Comparison of ENCODE assay signal across 9 cellular contexts in genomic region chr11:65502274-65502851, GRCh38. TPM values are rescaled to one million over a fixed set of nuclear protein-coding genes. Genes with fewer than 3 reads are reported as not detected.
DNase-seq lines count a peak whose midpoint lies in the region; ATAC-seq and TF ChIP-seq lines count a peak whose summit lies in the region.
"Had no signal": no experiment of that assay in that cellular context is flagged by ENCODE, and none has a peak within 500 bp of the region (broad histone marks: within the 10 kb centered on the region; RNA-seq: fewer than 3 reads in every experiment).

No MANE protein-coding gene starts in this region.

- TF ChIP-seq CTCF in WI38 (IDR thresholded peaks at IDR 0.05; ENCODE audit: low read depth, low read length): no peak
- no peak for TF ChIP-seq CTCF in thoracic aorta (IDR thresholded peaks at IDR 0.05)

- ATAC-seq in thoracic aorta (ENCODE audit: insufficient number of reproducible peaks, low FRiP score, low read depth): no peak
- ATAC-seq in HG02642 (IDR thresholded peaks at IDR 0.05; ENCODE audit: poor library complexity, unreplicated experiment): no peak
- ATAC-seq in GM21723 (IDR thresholded peaks at IDR 0.05; ENCODE audit: unreplicated experiment): no peak

- peak overlapping the region; percentile 100 for H3K9ac ChIP-seq in iPS-20b (ENCODE audit: low read depth, low read length)

- DNase-seq in DMS79 treated with DMSO at 0.1 percent for 48 hours (lab: John Stamatoyannopoulos, UW): peak; percentile 37
- no peak for DNase-seq in DMS79 (lab: John Stamatoyannopoulos, UW)
- DNase-seq in thoracic aorta (ENCODE audit: low spot score): no peak
- DNase-seq in NCI-H748 treated with DMSO at 0.1 percent for 48 hours (lab: John Stamatoyannopoulos, UW): no peak
- DNase-seq: 8988T had no signal

- H3K27me3 ChIP-seq in iPS-20b (ENCODE audit: insufficient read depth, low read length) (no peaks in the 10 kb centered on the region), thoracic aorta (replicated peaks; ENCODE audit: insufficient read depth) (no peaks in the 10 kb centered on the region)

- H3K27ac ChIP-seq in iPS-20b (ENCODE audit: low read length): no peak overlapping the region
- peak overlapping the region; percentile 99 for H3K27ac ChIP-seq in thoracic aorta

- H3K4me3 ChIP-seq in WI38 (ENCODE audit: low read depth, low read length) (peak overlapping the region; percentile 98), iPS-20b (ENCODE audit: low read length) (peak overlapping the region; percentile 96), thoracic aorta (peak overlapping the region; percentile 89)

- H3K9me3 ChIP-seq in iPS-20b (ENCODE audit: insufficient read depth, low read depth, low read length) (no peaks in the 10 kb centered on the region), thoracic aorta (no peaks in the 10 kb centered on the region)

- H3K36me3 ChIP-seq in iPS-20b (ENCODE audit: insufficient read depth, low read depth, low read length) (peaks cover 72% of the 10 kb centered on the region), thoracic aorta (peaks cover 55% of the 10 kb centered on the region)

- H3K4me1 ChIP-seq in iPS-20b (ENCODE audit: insufficient read depth, low read length) (peaks cover 16% of the 10 kb centered on the region; the same call in 1 of the 2 replicates), thoracic aorta (ENCODE audit: control insufficient read depth in 1 of 2, low read depth in 2 of 2) (peaks cover 10 to 30% of the 10 kb centered on the region in 2 donors)

RNA-seq across cellular contexts. Expression of gene MALAT1, which starts 3.5 kb away (rescaled TPM):
- total RNA-seq in thoracic aorta: over 10,000 TPM; 20,776 to 38,952 TPM

RNA-seq across cellular contexts. Expression of gene SCYL1, which starts 22.5 kb away (rescaled TPM):
- 100 to 1,000 TPM in 1 of 2 donors, 10 to 100 TPM in 1; 96.8 to 106 TPM for total RNA-seq in thoracic aorta

RNA-seq across cellular contexts. Expression of gene LTBP3, which starts 55.8 kb away (rescaled TPM):
- 100 to 1,000 TPM; 492 to 512 TPM for total RNA-seq in thoracic aorta
